ENCODE assay signal across 2 cellular contexts in genomic region chr17:79412110-79412509, GRCh38.
TF ChIP-seq lines count a peak whose summit lies in the region.

No MANE protein-coding gene starts in this region.

TF ChIP-seq in HepG2, 621 proteins besides CTCF, POLR2A, EP300 and RAD21 (continues in another document):
- TF ChIP-seq MIER3 (CRISPR knock-in tag; IDR thresholded peaks at IDR 0.05; ENCODE audit: borderline replicate concordance) (no peak), HOXA9 (CRISPR knock-in tag; IDR thresholded peaks at IDR 0.05; ENCODE audit: borderline replicate concordance) (0 out of 2 replicates have a peak, but pooled peaks have one; percentile 28), ARID3A (IDR thresholded peaks at IDR 0.05; ENCODE audit: low read depth, low read length) (no peak), REPIN1 (CRISPR knock-in tag; IDR thresholded peaks at IDR 0.05; ENCODE audit: borderline replicate concordance, low read depth) (no peak), ZMYM2 (CRISPR knock-in tag; IDR thresholded peaks at IDR 0.05) (no peak), RXRB (CRISPR knock-in tag; IDR thresholded peaks at IDR 0.05; ENCODE audit: borderline replicate concordance) (no peak), ZNF709 (CRISPR knock-in tag; IDR thresholded peaks at IDR 0.05) (no peak), ZFP62 (CRISPR knock-in tag; IDR thresholded peaks at IDR 0.05) (no peak), ETV6 (CRISPR knock-in tag; conservative IDR thresholded peaks at IDR 0.05) (no peak), ZFP90 (CRISPR knock-in tag; IDR thresholded peaks at IDR 0.05; ENCODE audit: borderline replicate concordance) (no peak), AHR (CRISPR knock-in tag; IDR thresholded peaks at IDR 0.05) (no peak), IKZF1 (IDR thresholded peaks at IDR 0.05) (no peak), FOXK2 (IDR thresholded peaks at IDR 0.05) (peak; percentile 3; the same call in 1 of the 2 replicates), SOX13 (IDR thresholded peaks at IDR 0.05) (no peak), SOX13 (CRISPR knock-in tag; conservative IDR thresholded peaks at IDR 0.05 in 1 of 2, IDR thresholded peaks at IDR 0.05 in 1 of 2) (no peak), ZNF430 (CRISPR knock-in tag; IDR thresholded peaks at IDR 0.05) (no peak), MAFK (conservative IDR thresholded peaks at IDR 0.05 in 1 of 2, IDR thresholded peaks at IDR 0.05 in 1 of 2; ENCODE audit: low read length in 2 of 2) (no peak), RFX3 (CRISPR knock-in tag; IDR thresholded peaks at IDR 0.05) (no peak), FOXA1 (IDR thresholded peaks at IDR 0.05) (no peak), FOXA1 (CRISPR knock-in tag; IDR thresholded peaks at IDR 0.05) (no peak), TCF7L2 (IDR thresholded peaks at IDR 0.05; ENCODE audit: low read depth, low read length) (no peak), SOX6 (IDR thresholded peaks at IDR 0.05) (0 out of 2 replicates have a peak, but pooled peaks have one; percentile 23), SOX6 (CRISPR knock-in tag; IDR thresholded peaks at IDR 0.05) (no peak), ZNF652 (CRISPR knock-in tag; IDR thresholded peaks at IDR 0.05; ENCODE audit: borderline replicate concordance, low read depth) (no peak), MNT (IDR thresholded peaks at IDR 0.05) (peak; percentile 98)
- TF ChIP-seq, protein P1, sequence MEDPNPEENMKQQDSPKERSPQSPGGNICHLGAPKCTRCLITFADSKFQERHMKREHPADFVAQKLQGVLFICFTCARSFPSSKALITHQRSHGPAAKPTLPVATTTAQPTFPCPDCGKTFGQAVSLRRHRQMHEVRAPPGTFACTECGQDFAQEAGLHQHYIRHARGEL (CRISPR knock-in tag; IDR thresholded peaks at IDR 0.05): no peak
- TF ChIP-seq, protein P2, sequence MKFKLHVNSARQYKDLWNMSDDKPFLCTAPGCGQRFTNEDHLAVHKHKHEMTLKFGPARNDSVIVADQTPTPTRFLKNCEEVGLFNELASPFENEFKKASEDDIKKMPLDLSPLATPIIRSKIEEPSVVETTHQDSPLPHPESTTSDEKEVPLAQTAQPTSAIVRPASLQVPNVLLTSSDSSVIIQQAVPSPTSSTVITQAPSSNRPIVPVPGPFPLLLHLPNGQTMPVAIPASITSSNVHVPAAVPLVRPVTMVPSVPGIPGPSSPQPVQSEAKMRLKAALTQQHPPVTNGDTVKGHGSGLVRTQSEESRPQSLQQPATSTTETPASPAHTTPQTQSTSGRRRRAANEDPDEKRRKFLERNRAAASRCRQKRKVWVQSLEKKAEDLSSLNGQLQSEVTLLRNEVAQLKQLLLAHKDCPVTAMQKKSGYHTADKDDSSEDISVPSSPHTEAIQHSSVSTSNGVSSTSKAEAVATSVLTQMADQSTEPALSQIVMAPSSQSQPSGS (CRISPR knock-in tag; IDR thresholded peaks at IDR 0.05): no peak
- TF ChIP-seq, protein P3, sequence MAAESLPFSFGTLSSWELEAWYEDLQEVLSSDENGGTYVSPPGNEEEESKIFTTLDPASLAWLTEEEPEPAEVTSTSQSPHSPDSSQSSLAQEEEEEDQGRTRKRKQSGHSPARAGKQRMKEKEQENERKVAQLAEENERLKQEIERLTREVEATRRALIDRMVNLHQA (CRISPR knock-in tag; IDR thresholded peaks at IDR 0.05): no peak
- TF ChIP-seq, protein P4, sequence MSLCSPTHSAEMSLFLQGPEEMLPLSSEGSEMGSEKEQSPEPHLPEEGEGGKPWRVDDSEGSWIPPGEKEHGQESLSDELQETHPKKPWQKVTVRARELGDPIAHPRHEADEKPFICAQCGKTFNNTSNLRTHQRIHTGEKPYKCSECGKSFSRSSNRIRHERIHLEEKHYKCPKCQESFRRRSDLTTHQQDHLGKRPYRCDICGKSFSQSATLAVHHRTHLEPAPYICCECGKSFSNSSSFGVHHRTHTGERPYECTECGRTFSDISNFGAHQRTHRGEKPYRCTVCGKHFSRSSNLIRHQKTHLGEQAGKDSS (CRISPR knock-in tag; IDR thresholded peaks at IDR 0.05; ENCODE audit: borderline replicate concordance, low read depth): no peak

TF ChIP-seq in H1, 55 proteins besides CTCF, POLR2A, EP300 and RAD21:
- TF ChIP-seq SAP30 (IDR thresholded peaks at IDR 0.05; ENCODE audit: insufficient read depth, insufficient replicate concordance, low read length) (no peak), KDM1A (IDR thresholded peaks at IDR 0.05; ENCODE audit: borderline replicate concordance, low read length) (no peak)
- TF ChIP-seq, protein P5, sequence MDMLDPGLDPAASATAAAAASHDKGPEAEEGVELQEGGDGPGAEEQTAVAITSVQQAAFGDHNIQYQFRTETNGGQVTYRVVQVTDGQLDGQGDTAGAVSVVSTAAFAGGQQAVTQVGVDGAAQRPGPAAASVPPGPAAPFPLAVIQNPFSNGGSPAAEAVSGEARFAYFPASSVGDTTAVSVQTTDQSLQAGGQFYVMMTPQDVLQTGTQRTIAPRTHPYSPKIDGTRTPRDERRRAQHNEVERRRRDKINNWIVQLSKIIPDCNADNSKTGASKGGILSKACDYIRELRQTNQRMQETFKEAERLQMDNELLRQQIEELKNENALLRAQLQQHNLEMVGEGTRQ (IDR thresholded peaks at IDR 0.05; ENCODE audit: low read length): no peak
